10 cellular contexts compared by ENCODE assay signal in the genomic region with DNA sequence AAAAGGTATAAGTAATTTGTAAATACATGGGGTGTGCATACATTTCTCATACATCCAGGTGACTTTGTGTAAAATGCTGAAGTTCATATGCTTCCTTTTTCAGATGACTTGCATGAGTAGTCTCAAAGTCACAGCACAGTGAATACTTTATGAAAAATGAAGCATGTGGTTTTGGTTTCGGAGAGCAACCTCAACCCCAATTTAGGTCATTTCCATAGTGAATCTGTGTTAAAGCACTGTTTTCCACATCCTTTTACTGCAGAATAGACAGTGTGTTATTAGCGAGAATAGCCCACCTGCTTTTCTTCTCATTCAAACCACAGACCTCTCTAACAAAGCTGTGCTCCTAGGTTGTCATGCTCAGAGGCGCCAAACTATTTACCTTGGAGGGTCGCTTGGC.
DNase-seq lines count a peak whose midpoint lies in the region; ATAC-seq and TF ChIP-seq lines count a peak whose summit lies in the region.
"Had no signal": no experiment of that assay in that cellular context is flagged by ENCODE, and none has a peak within 500 bp of the region (broad histone marks: within the 10 kb centered on the region; RNA-seq: fewer than 3 reads in every experiment).

No MANE protein-coding gene starts in this region.

- H3K9me3 Mint-ChIP-seq in central memory CD8-positive, alpha-beta T cell, result no peaks in the 10 kb centered on the region
- no peaks in the 10 kb centered on the region for H3K9me3 Mint-ChIP-seq in MCF 10A (ENCODE audit: unreplicated experiment)
- H3K9me3 Mint-ChIP-seq: nephron had no signal

- H3K4me3 ChIP-seq in GM12865 (ENCODE audit: low read depth, low read length), result no peak overlapping the region
- H3K4me3 ChIP-seq: SJSA1 had no signal

- CTCF ChIA-PET in MCF 10A (lab: Yijun Ruan, JAX), result interaction anchor here (1.0 kb wide), 2 partner anchors 180 to 229 kb away, joined by 3 read pairs; no protein-coding TSS in a partner anchor

- no peaks in the 10 kb centered on the region for H3K27me3 Mint-ChIP-seq in central memory CD8-positive, alpha-beta T cell
- no peaks in the 10 kb centered on the region for H3K27me3 Mint-ChIP-seq in MCF 10A (ENCODE audit: insufficient read depth, unreplicated experiment)

- H3K36me3 Mint-ChIP-seq in central memory CD8-positive, alpha-beta T cell (ENCODE audit: insufficient read depth), result no peaks in the 10 kb centered on the region
- H3K36me3 Mint-ChIP-seq in MCF 10A (ENCODE audit: insufficient read depth, unreplicated experiment), result peaks cover 38% of the 10 kb centered on the region

- no peak overlapping the region for H3K4me3 Mint-ChIP-seq in central memory CD8-positive, alpha-beta T cell
- H3K4me3 Mint-ChIP-seq in MCF 10A (ENCODE audit: unreplicated experiment), result no peak overlapping the region
- H3K4me3 Mint-ChIP-seq: nephron had no signal

- ATAC-seq in GM21367 (IDR thresholded peaks at IDR 0.05; ENCODE audit: unreplicated experiment), result peak; percentile 95
- peak; percentile 97 for ATAC-seq in HG03354 (IDR thresholded peaks at IDR 0.05; ENCODE audit: poor library complexity, severe bottlenecking, unreplicated experiment)
- peak; percentile 47 for ATAC-seq in central memory CD8-positive, alpha-beta T cell (replicated peaks; ENCODE audit: extremely low read depth, poor library complexity, severe bottlenecking)

- H3K27ac Mint-ChIP-seq in central memory CD8-positive, alpha-beta T cell (ENCODE audit: low read depth), result no peak overlapping the region
- H3K27ac Mint-ChIP-seq in MCF 10A (ENCODE audit: low read depth, unreplicated experiment), result no peak overlapping the region
- H3K27ac Mint-ChIP-seq: nephron had no signal

- BruUV-seq in MCF 10A (replicated peaks; lab: Mats Ljungman, UMichigan), result no TSS peak

- POLR2A ChIA-PET in MCF 10A (lab: Yijun Ruan, JAX), result interaction anchor here (1.0 kb wide), 1 partner anchor 61 kb away, joined by 3 read pairs; no protein-coding TSS in a partner anchor

- intact Hi-C loops in MCF 10A (cut with micrococcal nuclease), result loop anchor here (5.0 kb wide), 2 partner anchors 110 to 720 kb away; no protein-coding TSS in a partner anchor

- DNase-seq in GM12865 (ENCODE audit: low read depth), result peak; percentile 84
- no peak for DNase-seq in central memory CD8-positive, alpha-beta T cell (ENCODE audit: low spot score in 2 of 2)
- DNase-seq in NCI-H1048 (lab: John Stamatoyannopoulos, UW), result no peak
- DNase-seq in NCI-H2107 (lab: John Stamatoyannopoulos, UW), result no peak
- no peak for DNase-seq in H4 (ENCODE audit: low spot score)
- no peak for DNase-seq in MCF 10A (ENCODE audit: unreplicated experiment)

- TF ChIP-seq CTCF in GM12865 (IDR thresholded peaks at IDR 0.05; ENCODE audit: insufficient read depth, low read depth, low read length, missing control alignments) (no peak), MCF 10A (IDR thresholded peaks at IDR 0.05; ENCODE audit: unreplicated experiment) (no peak)

- H3K4me1 Mint-ChIP-seq in central memory CD8-positive, alpha-beta T cell, result peaks cover 8% of the 10 kb centered on the region
- H3K4me1 Mint-ChIP-seq in MCF 10A (ENCODE audit: insufficient read depth, unreplicated experiment), result peaks cover 11% of the 10 kb centered on the region

Comparison
In these comparisons a context has a peak if more than half of its experiments do, and no peak if none do; other contexts are left out.
1. ATAC-seq: peak in every context shown above with its lines; median percentile 97 in HG03354; 95 in GM21367; 47 in central memory CD8-positive, alpha-beta T cell.